26 cellular contexts compared by ENCODE assay signal in genomic region chr3:184642623-184643308, GRCh38.
DNase-seq lines count a peak whose midpoint lies in the region; ATAC-seq and TF ChIP-seq lines count a peak whose summit lies in the region.
"Had no signal": no experiment of that assay in that cellular context is flagged by ENCODE, and none has a peak within 500 bp of the region (broad histone marks: within the 10 kb centered on the region; RNA-seq: fewer than 3 reads in every experiment).

No MANE protein-coding gene starts in this region.

- BruUV-seq in Caco-2 (replicated peaks; lab: Mats Ljungman, UMichigan), result no TSS peak

- H3K36me3 ChIP-seq in Caco-2 (ENCODE audit: control insufficient read depth, insufficient read depth, low read length) (no peaks in the 10 kb centered on the region), tibial artery (no peaks in the 10 kb centered on the region)
- H3K36me3 ChIP-seq: left lung, MG63, neutrophil, Peyer's patch, SJSA1 had no signal

- H3K4me3 Mint-ChIP-seq in Caco-2 (ENCODE audit: unreplicated experiment) (no peak overlapping the region), mesothelial cell of epicardium (no peak overlapping the region)
- H3K4me3 Mint-ChIP-seq: CD4-positive, alpha-beta T cell; dendritic cell treated with granulocyte-macrophage colony-stimulating factor and Interleukin-4, amounts not matched to agents 40 ng/mL and 50 ng/mL, for 4 days; stimulated activated memory B cell treated with anti-CD40 and anti-IgM and Interleukin-4, amounts not matched to agents 10 μg/mL and 1 μg/mL and 100 μg/mL, for 72 hours had no signal

- H3K27me3 Mint-ChIP-seq in Caco-2 (ENCODE audit: insufficient read depth, unreplicated experiment), result no peaks in the 10 kb centered on the region
- H3K27me3 Mint-ChIP-seq in mesothelial cell of epicardium (ENCODE audit: low read depth), result no peaks in the 10 kb centered on the region
- H3K27me3 Mint-ChIP-seq: CD4-positive, alpha-beta T cell had no signal

- H3K4me1 ChIP-seq in Caco-2 (peaks cover 4% of the 10 kb centered on the region; the same call in 1 of the 2 replicates), tibial artery (no peaks in the 10 kb centered on the region)
- H3K4me1 ChIP-seq: Peyer's patch, SJSA1, testis had no signal

- POLR2A ChIA-PET in Caco-2 (lab: Charles Lee), result no interaction called here

- H3K4me1 Mint-ChIP-seq in Caco-2 (ENCODE audit: low read depth, unreplicated experiment), result peaks cover 10% of the 10 kb centered on the region
- peaks cover 36% of the 10 kb centered on the region for H3K4me1 Mint-ChIP-seq in mesothelial cell of epicardium
- H3K4me1 Mint-ChIP-seq: stimulated activated memory B cell treated with anti-CD40 and anti-IgM and Interleukin-4, amounts not matched to agents 10 μg/mL and 1 μg/mL and 100 μg/mL, for 72 hours had no signal

- no peaks in the 10 kb centered on the region for H3K9me3 Mint-ChIP-seq in Caco-2 (ENCODE audit: unreplicated experiment)
- H3K9me3 Mint-ChIP-seq in mesothelial cell of epicardium, result no peaks in the 10 kb centered on the region
- H3K9me3 Mint-ChIP-seq: CD4-positive, alpha-beta T cell; dendritic cell treated with granulocyte-macrophage colony-stimulating factor and Interleukin-4, amounts not matched to agents 40 ng/mL and 50 ng/mL, for 4 days; stimulated activated memory B cell treated with anti-CD40 and anti-IgM and Interleukin-4, amounts not matched to agents 10 μg/mL and 1 μg/mL and 100 μg/mL, for 72 hours had no signal

- no peak overlapping the region for H3K27ac ChIP-seq in tibial artery
- H3K27ac ChIP-seq: left lung, neutrophil, Peyer's patch, SJSA1, testis had no signal

- H3K27me3 ChIP-seq in Caco-2 (replicated peaks; ENCODE audit: control insufficient read depth, insufficient read depth, low read length) (no peaks in the 10 kb centered on the region), tibial artery (peaks cover 0 to 3% of the 10 kb centered on the region in 2 donors)
- H3K27me3 ChIP-seq: left lung, MG63, neutrophil, Peyer's patch, SJSA1, testis had no signal

- no peaks in the 10 kb centered on the region for H3K36me3 Mint-ChIP-seq in Caco-2 (ENCODE audit: insufficient read depth, unreplicated experiment)
- H3K36me3 Mint-ChIP-seq in mesothelial cell of epicardium, result no peaks in the 10 kb centered on the region

- CTCF ChIA-PET in Caco-2 (lab: Charles Lee), result no interaction called here

- ATAC-seq in HG03196 (IDR thresholded peaks at IDR 0.05; ENCODE audit: unreplicated experiment), result no peak
- ATAC-seq: left lung; stimulated activated memory B cell treated with anti-CD40 and anti-IgM and Interleukin-4, amounts not matched to agents 10 μg/mL and 1 μg/mL and 100 μg/mL, for 72 hours had no signal

- no peaks in the 10 kb centered on the region for H3K9me3 ChIP-seq in Caco-2
- H3K9me3 ChIP-seq in tibial artery, result no peaks in the 10 kb centered on the region
- H3K9me3 ChIP-seq: left lung, MG63, neutrophil, Peyer's patch, SJSA1, testis had no signal

- H3K4me3 ChIP-seq in Caco-2 (ENCODE audit: low read depth, low read length) (no peak overlapping the region), tibial artery (no peak overlapping the region)
- H3K4me3 ChIP-seq: left lung, MG63, Peyer's patch, SJSA1, smooth muscle cell, testis had no signal

- intact Hi-C loops in Caco-2 (cut with micrococcal nuclease; ENCODE audit: unreplicated experiment), result no loop called here
- intact Hi-C loops in tibial artery (cut with DNase I; ENCODE audit: low total_unique reads), result no loop called here

- TF ChIP-seq CTCF in Caco-2 (IDR thresholded peaks at IDR 0.05; ENCODE audit: insufficient read depth in 1 of 2, low read depth in 1 of 2, low read length in 1 of 2, severe bottlenecking in 1 of 2, unreplicated experiment in 1 of 2) (no peak), mesothelial cell of epicardium (IDR thresholded peaks at IDR 0.05; ENCODE audit: unreplicated experiment) (no peak), tibial artery (IDR thresholded peaks at IDR 0.05) (no peak)

- H3K27ac Mint-ChIP-seq in Caco-2 (ENCODE audit: unreplicated experiment) (peak overlapping the region; percentile 36), mesothelial cell of epicardium (peak overlapping the region; percentile 54)
- H3K27ac Mint-ChIP-seq: CD4-positive, alpha-beta T cell; dendritic cell treated with granulocyte-macrophage colony-stimulating factor and Interleukin-4, amounts not matched to agents 40 ng/mL and 50 ng/mL, for 4 days; stimulated activated memory B cell treated with anti-CD40 and anti-IgM and Interleukin-4, amounts not matched to agents 10 μg/mL and 1 μg/mL and 100 μg/mL, for 72 hours had no signal

- DNase-seq in Caco-2 (no peak), NCI-H1417 treated with DMSO at 0.1 percent for 48 hours (lab: John Stamatoyannopoulos, UW) (peak; percentile 73), SHP77 (lab: John Stamatoyannopoulos, UW) (peak; percentile 46 to 63), mesothelial cell of epicardium (ENCODE audit: low spot score in 2 of 2, unreplicated experiment in 2 of 2) (no peak), C1 segment of cervical spinal cord (lab: John Stamatoyannopoulos, UW) (no peak), tibial artery (no peak)
- no peak for DNase-seq in activated CD4-positive, CD25-positive, alpha-beta regulatory T cell (lab: John Stamatoyannopoulos, UW)
- DNase-seq: activated CD4-positive, alpha-beta T cell treated with anti-CD3 and anti-CD28 coated beads for 48 hours; activated naive CD4-positive, alpha-beta T cell treated with anti-CD3 and anti-CD28 coated beads, Interleukin-2, amount 50 U/mL, for 16 hours; caudate nucleus; CD4-positive, alpha-beta T cell; DND-41; GOT3; head of caudate nucleus; left lung; MG63; NCI-H1436 treated with DMSO at 0.1 percent for 48 hours; NCI-H226; Peyer's patch; testis had no signal

Comparison
In these comparisons a context has a peak if more than half of its experiments do, and no peak if none do; other contexts are left out.
1. DNase-seq: peak in NCI-H1417 treated with DMSO at 0.1 percent for 48 hours (single experiment) and SHP77 (2 of 2); none in Caco-2 (0 of 2), mesothelial cell of epicardium (0 of 2), C1 segment of cervical spinal cord (0 of 14), activated CD4-positive, CD25-positive, alpha-beta regulatory T cell (0 of 4) and tibial artery (0 of 2).